In genomic region chr6:161273752-161274487, GRCh38 we compare ENCODE assay signal across 8 cellular contexts. TPM values are rescaled to one million over a fixed set of nuclear protein-coding genes. Genes with fewer than 3 reads are reported as not detected.
DNase-seq lines count a peak whose midpoint lies in the region; ATAC-seq lines count a peak whose summit lies in the region.

Gene AGPAT4 (minus strand): TSS chr6:161274061. CDS start chr6:161232213, 41,848 bp downstream.

- ATAC-seq in GM19035 (IDR thresholded peaks at IDR 0.05; ENCODE audit: unreplicated experiment) = peak; percentile 99
- ATAC-seq in HG03280 (IDR thresholded peaks at IDR 0.05; ENCODE audit: unreplicated experiment) = peak; percentile 94

- H3K27ac ChIP-seq in cingulate gyrus (ENCODE audit: low read depth, low read length) = peak within 1 kb of the TSS; percentile 75

- DNase-seq in AG20443 (ENCODE audit: low spot score) (peak; percentile 95), NCI-H460 (ENCODE audit: extremely low read depth, low read depth) (peak; percentile 72), kidney tubule cell (ENCODE audit: low spot score) (peak; percentile 97)
- DNase-seq in activated CD4-positive, CD25-positive, alpha-beta regulatory T cell treated with anti-CD3 and anti-CD28 coated beads, Interleukin-2, amount 50 U/mL, for 72 hours = peak; percentile 50
- peak; percentile 7 to 50 for DNase-seq in stimulated activated CD4-positive, alpha-beta T cell treated with anti-CD3 and anti-CD28 coated beads, Interleukin-1b, Interleukin-23, amount 100 ng/mL, for 4 hours (ENCODE audit: low read depth in 2 of 2)

RNA-seq across cellular contexts. Expression of gene AGPAT4, which starts in this region (rescaled TPM):
- total RNA-seq in NCI-H460 (2014; rRNA removed; shearing (Covaris generic)) = 2.4 TPM in 2 replicates
- polyA plus RNA-seq in NCI-H460 (2014; cell fraction: nucleus; rRNA removed) = 1.5 and 3.1 TPM in 2 replicates

Comparison
In these comparisons a context has a peak if more than half of its experiments do, and no peak if none do; other contexts are left out.
1. Peak in every context shown above with its lines: DNase-seq, ATAC-seq and H3K27ac ChIP-seq.
2. DNase-seq: peak in every context shown above with its lines; median percentile 97 in kidney tubule cell; 95 in AG20443; 72 in NCI-H460; 50 in activated CD4-positive, CD25-positive, alpha-beta regulatory T cell treated with anti-CD3 and anti-CD28 coated beads, Interleukin-2, amount 50 U/mL, for 72 hours; 28 in stimulated activated CD4-positive, alpha-beta T cell treated with anti-CD3 and anti-CD28 coated beads, Interleukin-1b, Interleukin-23, amount 100 ng/mL, for 4 hours.